In the genomic region with DNA sequence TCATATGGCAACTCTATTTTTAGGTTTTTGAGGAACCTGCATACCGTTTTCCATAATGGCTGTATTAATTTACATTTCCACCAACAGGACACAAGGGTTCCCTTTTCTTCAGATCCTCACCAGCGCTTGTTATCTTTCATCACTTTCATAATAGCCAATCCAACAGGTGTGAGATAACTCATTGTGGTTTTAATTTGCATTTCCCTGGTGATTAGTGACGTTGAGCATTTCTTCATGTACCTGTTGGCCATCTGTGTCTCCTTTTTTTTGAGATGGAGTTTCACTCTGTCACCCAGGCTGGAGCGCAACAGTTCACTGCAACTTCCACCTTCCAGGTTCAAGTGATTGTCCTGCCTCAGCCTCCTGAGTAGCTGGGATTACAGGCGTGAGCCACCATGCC, we compare ENCODE assay signal across 25 cellular contexts. TPM values are rescaled to one million over a fixed set of nuclear protein-coding genes. Genes with fewer than 3 reads are reported as not detected.
DNase-seq lines count a peak whose midpoint lies in the region; ATAC-seq, FAIRE-seq and TF ChIP-seq lines count a peak whose summit lies in the region.
"Had no signal": no experiment of that assay in that cellular context is flagged by ENCODE, and none has a peak within 500 bp of the region (broad histone marks: within the 10 kb centered on the region; RNA-seq: fewer than 3 reads in every experiment).

No MANE protein-coding gene starts in this region.

- peak; percentile 50 for FAIRE-seq in GM18507 (lab: Jason Lieb, UNC)
- FAIRE-seq: D721Med, GM12891, GM19239, RCC 7860 had no signal

- H3K36me3 Mint-ChIP-seq in MCF 10A (ENCODE audit: insufficient read depth, unreplicated experiment) = no peaks in the 10 kb centered on the region

- CTCF ChIA-PET in OCI-LY7 (lab: Charles Lee; ENCODE audit: unreplicated experiment) (no interaction called here), MCF 10A (lab: Yijun Ruan, JAX) (interaction anchor here (0.6 kb wide), 1 partner anchor 53 kb away, joined by 3 read pairs; no protein-coding TSS in a partner anchor)

- BruUV-seq in OCI-LY7 (replicated peaks; lab: Mats Ljungman, UMichigan) (no TSS peak), MCF 10A (replicated peaks; lab: Mats Ljungman, UMichigan) (no TSS peak)

- POLR2A ChIA-PET in OCI-LY7 (lab: Charles Lee) = no interaction called here
- POLR2A ChIA-PET in MCF 10A (lab: Yijun Ruan, JAX) = no interaction called here

- DNase-seq in CD1c-positive myeloid dendritic cell (ENCODE audit: extremely low spot score) (peak; percentile 11), GM18507 (ENCODE audit: extremely low spot score, insufficient read length, low read depth) (no peak), NCI-H146 (lab: John Stamatoyannopoulos, UW) (peak; percentile 39), OCI-LY7 (ENCODE audit: low spot score) (peak; percentile 39), left cardiac atrium (no peak), GOT3 (lab: John Stamatoyannopoulos, UW) (no peak), NCI-H774 (lab: John Stamatoyannopoulos, UW) (no peak), MCF 10A (ENCODE audit: unreplicated experiment) (no peak)
- DNase-seq: CD4-positive, alpha-beta T cell; DMS53; NCI-H1694 treated with DMSO at 0.1 percent for 48 hours; NCI-H2081; NCI-H446; NCI-H524 treated with DMSO at 0.1 percent for 48 hours; SK-N-SH; SW 1271 had no signal

- H3K27ac ChIP-seq in OCI-LY7 (ENCODE audit: low read depth, low read length, poor library complexity, severe bottlenecking) = no peak overlapping the region
- H3K27ac ChIP-seq: BLaER1, HL-60 had no signal

- no peaks in the 10 kb centered on the region for H3K9me3 ChIP-seq in OCI-LY7 (ENCODE audit: low read length)
- H3K9me3 ChIP-seq: BLaER1, SK-N-SH had no signal

- H3K36me3 ChIP-seq in OCI-LY7 (ENCODE audit: insufficient read depth, low read length) = no peaks in the 10 kb centered on the region
- H3K36me3 ChIP-seq: BLaER1 had no signal

- H3K4me1 ChIP-seq in OCI-LY7 (ENCODE audit: insufficient read depth, low read length, poor library complexity, severe bottlenecking) = peaks cover 8% of the 10 kb centered on the region
- H3K4me1 ChIP-seq: BLaER1 had no signal

- H2AFZ ChIP-seq in OCI-LY7 (ENCODE audit: low read length) = no peak overlapping the region

- peaks cover 27% of the 10 kb centered on the region for H3K27me3 Mint-ChIP-seq in MCF 10A (ENCODE audit: insufficient read depth, unreplicated experiment)

- H3K9me2 ChIP-seq in OCI-LY7 (ENCODE audit: insufficient read depth, low read length) = no peaks in the 10 kb centered on the region
- H3K9me2 ChIP-seq: SK-N-SH had no signal

- 0 out of 2 replicates have a peak overlapping the region, but pooled peaks have one; percentile 6 for H3K4me2 ChIP-seq in OCI-LY7 (ENCODE audit: low read length)
- H3K4me2 ChIP-seq: BLaER1, SK-N-SH had no signal

- no peak for ATAC-seq in left cardiac atrium
- ATAC-seq: HCT116 had no signal

- no peaks in the 10 kb centered on the region for H3K79me2 ChIP-seq in OCI-LY7 (ENCODE audit: insufficient read depth, low read depth, low read length)

- H3K4me3 ChIP-seq in OCI-LY7 (ENCODE audit: low read depth, low read length, poor library complexity, severe bottlenecking) = no peak overlapping the region
- H3K4me3 ChIP-seq: BLaER1 had no signal

- intact Hi-C loops in OCI-LY7 (cut with micrococcal nuclease; ENCODE audit: unreplicated experiment) = no loop called here
- intact Hi-C loops in left cardiac atrium (cut with DNase I) = loop anchor here in 1 of 2 donors (5.0 kb wide), 1 partner anchor 41 kb away; no protein-coding TSS in a partner anchor
- intact Hi-C loops in MCF 10A (cut with micrococcal nuclease) = no loop called here

- H4K20me1 ChIP-seq in OCI-LY7 (ENCODE audit: insufficient read depth, low read length) = no peaks in the 10 kb centered on the region
- H4K20me1 ChIP-seq: BLaER1 had no signal

- H3K27ac Mint-ChIP-seq in MCF 10A (ENCODE audit: low read depth, unreplicated experiment) = no peak overlapping the region
- H3K27ac Mint-ChIP-seq: CD4-positive, alpha-beta T cell; T-helper 1 cell treated with Interleukin-12 subunit alpha and Interleukin-12 subunit beta and Interleukin-4 antibody, amounts not matched to agents 30 μg/mL and 1 μg/mL, for 36 hours had no signal

- no peak overlapping the region for H3K4me3 Mint-ChIP-seq in MCF 10A (ENCODE audit: unreplicated experiment)
- H3K4me3 Mint-ChIP-seq: CD4-positive, alpha-beta T cell; T-helper 1 cell treated with Interleukin-12 subunit alpha and Interleukin-12 subunit beta and Interleukin-4 antibody, amounts not matched to agents 30 μg/mL and 1 μg/mL, for 36 hours had no signal

- no peak for TF ChIP-seq CTCF in OCI-LY7 (conservative IDR thresholded peaks at IDR 0.05; ENCODE audit: low read length)
- no peak for TF ChIP-seq CTCF in MCF 10A (IDR thresholded peaks at IDR 0.05; ENCODE audit: unreplicated experiment)

- no peaks in the 10 kb centered on the region for H3K4me1 Mint-ChIP-seq in MCF 10A (ENCODE audit: insufficient read depth, unreplicated experiment)

- no peaks in the 10 kb centered on the region for H3K9me3 Mint-ChIP-seq in MCF 10A (ENCODE audit: unreplicated experiment)
- H3K9me3 Mint-ChIP-seq: CD4-positive, alpha-beta T cell; T-helper 1 cell treated with Interleukin-12 subunit alpha and Interleukin-12 subunit beta and Interleukin-4 antibody, amounts not matched to agents 30 μg/mL and 1 μg/mL, for 36 hours had no signal

RNA-seq across cellular contexts. Expression of gene ABCC3, which starts 36.2 kb away (rescaled TPM):
- not detected in 2 replicates for total RNA-seq in OCI-LY7 (2014; rRNA removed; shearing (Covaris generic))
- total RNA-seq in OCI-LY7 (2022) (not detected in 2 replicates), left cardiac atrium (1 to 10 TPM; 1.4 to 5.2 TPM), MCF 10A (2022) (209 and 293 TPM in 2 replicates)
- total RNA-seq: G401 had no signal

RNA-seq across cellular contexts. Expression of gene CACNA1G, which starts 38.0 kb away (rescaled TPM):
- total RNA-seq in OCI-LY7 (2014; rRNA removed; shearing (Covaris generic)) = not detected in 2 replicates
- total RNA-seq in OCI-LY7 (2022) (not detected in 2 replicates), left cardiac atrium (1 to 10 TPM; 5.7 to 6.9 TPM), MCF 10A (2022) (not detected in 2 replicates)
- total RNA-seq: CD4-positive, alpha-beta T cell had no signal

RNA-seq across cellular contexts. Expression of gene SPATA20, which starts 51.5 kb away (rescaled TPM):
- 4.5 and 8.3 TPM in 2 replicates for total RNA-seq in OCI-LY7 (2014; rRNA removed; shearing (Covaris generic))
- total RNA-seq in OCI-LY7 (2022) = 7.9 and 11.5 TPM in 2 replicates
- total RNA-seq in left cardiac atrium = 10 to 100 TPM; 41.0 to 41.1 TPM
- total RNA-seq in MCF 10A (2022) = 35.3 and 39.4 TPM in 2 replicates

Comparison
In these comparisons a context has a peak if more than half of its experiments do, and no peak if none do; other contexts are left out.
1. DNase-seq: peak in CD1c-positive myeloid dendritic cell (single experiment), NCI-H146 (single experiment) and OCI-LY7 (single experiment); none in GM18507 (single experiment), left cardiac atrium (single experiment), GOT3 (single experiment), NCI-H774 (single experiment) and MCF 10A (single experiment).
2. RNA of gene ABCC3, which starts 36.2 kb away (total RNA-seq): 209 to 293 TPM in MCF 10A; 1.4 to 5.2 TPM in left cardiac atrium and not detected in OCI-LY7; every median in the first group is over 10 times any median in the second.